Comparison of ENCODE assay signal across 15 cellular contexts in genomic region chr1:12169442-12170135, GRCh38. TPM values are rescaled to one million over a fixed set of nuclear protein-coding genes. Genes with fewer than 3 reads are reported as not detected.
DNase-seq lines count a peak whose midpoint lies in the region; ATAC-seq and TF ChIP-seq lines count a peak whose summit lies in the region.
"Had no signal": no experiment of that assay in that cellular context is flagged by ENCODE, and none has a peak within 500 bp of the region (broad histone marks: within the 10 kb centered on the region; RNA-seq: fewer than 3 reads in every experiment).

No MANE protein-coding gene starts in this region.

- H3K27ac ChIP-seq in esophagus squamous epithelium (peak overlapping the region in 3 of 4 donors; percentile 77 to 93 (median 91)), spleen (peak overlapping the region in 7 of 8 donors; percentile 95 to 99 (median 98))

- H3K27me3 ChIP-seq in esophagus squamous epithelium (peaks cover 0 to 43% (median 2%) of the 10 kb centered on the region in 4 donors), spleen (replicated peaks in 1 of 7) (no peaks in the 10 kb centered on the region)
- H3K27me3 ChIP-seq: thyroid gland had no signal

- H3K4me3 Mint-ChIP-seq in activated CD4-positive, alpha-beta T cell treated with anti-CD3 and anti-CD28 coated beads, Interleukin-2, amount 10 ng/mL, durations not matched to agents 7 days and 5 days, result peak overlapping the region; percentile 99
- peak overlapping the region; percentile 100 for H3K4me3 Mint-ChIP-seq in T-helper 17 cell

- TF ChIP-seq CTCF in esophagus squamous epithelium (IDR thresholded peaks at IDR 0.05) (no peak), spleen (IDR thresholded peaks at IDR 0.05 in 8 of 11, conservative IDR thresholded peaks at IDR 0.05 in 3 of 11) (no peak)

- H3K9me3 ChIP-seq in T-helper 17 cell (ENCODE audit: control insufficient read depth, low read length, poor library complexity, severe bottlenecking), result no peaks in the 10 kb centered on the region
- no peaks in the 10 kb centered on the region for H3K9me3 ChIP-seq in esophagus squamous epithelium
- H3K9me3 ChIP-seq in spleen, result no peaks in the 10 kb centered on the region
- H3K9me3 ChIP-seq: thyroid gland had no signal

- H3K27ac Mint-ChIP-seq in activated CD4-positive, alpha-beta T cell treated with anti-CD3 and anti-CD28 coated beads, Interleukin-2, amount 10 ng/mL, durations not matched to agents 7 days and 5 days, result peak overlapping the region; percentile 78
- H3K27ac Mint-ChIP-seq in T-helper 17 cell, result peak overlapping the region; percentile 100
- H3K27ac Mint-ChIP-seq: nephron progenitor cell had no signal

- H3K36me3 Mint-ChIP-seq in activated CD4-positive, alpha-beta T cell treated with anti-CD3 and anti-CD28 coated beads, Interleukin-2, amount 10 ng/mL, durations not matched to agents 7 days and 5 days (ENCODE audit: low read depth), result peaks cover 44% of the 10 kb centered on the region
- peaks cover 15% of the 10 kb centered on the region for H3K36me3 Mint-ChIP-seq in T-helper 17 cell (ENCODE audit: low read depth)

- peaks cover 7 to 89% (median 24%) of the 10 kb centered on the region in 3 donors for H3K4me1 ChIP-seq in esophagus squamous epithelium
- H3K4me1 ChIP-seq in spleen, result peaks cover 51 to 96% (median 91%) of the 10 kb centered on the region in 6 donors

- whole genome bisulfite sequencing in esophagus squamous epithelium, 2 donors, result 76 to 77% methylated on average over 3 to 6 of the region's 8 CpGs
- WGBS in spleen, 5 donors, result 59 to 80% (median 76%) methylated on average over 7 to 8 of the region's 8 CpGs

- H3K4me3 ChIP-seq in esophagus squamous epithelium (peak overlapping the region in 2 of 4 donors; percentile 84 to 94), spleen (peak overlapping the region in 7 of 8 donors; percentile 76 to 98 (median 87))

- no peak for TF ChIP-seq POLR2A in esophagus squamous epithelium (IDR thresholded peaks at IDR 0.05)
- TF ChIP-seq POLR2A in spleen (IDR thresholded peaks at IDR 0.05), result no peak

- POLR2A ChIA-PET in activated CD4-positive, alpha-beta T cell treated with anti-CD3 and anti-CD28 coated beads, Interleukin-2, amount 10 ng/mL, durations not matched to agents 7 days and 5 days (lab: Charles Lee), result no interaction called here

- CTCF ChIA-PET in activated CD4-positive, alpha-beta T cell treated with anti-CD3 and anti-CD28 coated beads, Interleukin-2, amount 10 ng/mL, durations not matched to agents 7 days and 5 days (lab: Charles Lee), result interaction anchor here (1.4 to 3.0 kb wide), 3 partner anchors 8 to 18 kb away, joined by 3 to 15 read pairs (median 5); no protein-coding TSS in a partner anchor

- no peaks in the 10 kb centered on the region for H3K27me3 Mint-ChIP-seq in activated CD4-positive, alpha-beta T cell treated with anti-CD3 and anti-CD28 coated beads, Interleukin-2, amount 10 ng/mL, durations not matched to agents 7 days and 5 days
- H3K27me3 Mint-ChIP-seq in T-helper 17 cell, result no peaks in the 10 kb centered on the region

- H3K9me3 Mint-ChIP-seq in activated CD4-positive, alpha-beta T cell treated with anti-CD3 and anti-CD28 coated beads, Interleukin-2, amount 10 ng/mL, durations not matched to agents 7 days and 5 days, result no peaks in the 10 kb centered on the region
- H3K9me3 Mint-ChIP-seq: nephron progenitor cell had no signal

- H3K36me3 ChIP-seq in esophagus squamous epithelium (no peaks in the 10 kb centered on the region), spleen (peaks cover 0 to 39% (median 0%) of the 10 kb centered on the region in 6 donors)
- H3K36me3 ChIP-seq: thyroid gland had no signal

- DNase-seq in activated CD4-positive, alpha-beta T cell treated with anti-CD3 and anti-CD28 coated beads, Interleukin-2, amount 10 ng/mL, durations not matched to agents 7 days and 5 days, result no peak
- no peak for DNase-seq in activated CD4-positive, alpha-beta T cell treated with anti-CD3 and anti-CD28 coated beads for 1 hour
- DNase-seq in T-helper 17 cell, result no peak
- DNase-seq in esophagus squamous epithelium (lab: John Stamatoyannopoulos, UW), result no peak
- no peak for DNase-seq in spleen
- no peak for DNase-seq in NCI-H1694 (lab: John Stamatoyannopoulos, UW)
- no peak for DNase-seq in mesenteric fat pad (ENCODE audit: low spot score)
- DNase-seq: activated CD4-positive, CD25-positive, alpha-beta regulatory T cell treated with anti-CD3 and anti-CD28 coated beads, Interleukin-2, amount 50 U/mL, for 72 hours; DMS79; NCI-H2107; nephron progenitor cell; thyroid gland had no signal

- intact Hi-C loops in esophagus squamous epithelium (cut with DNase I) (no loop called here), spleen (cut with DNase I; ENCODE audit: low total_unique reads) (no loop called here)

- ATAC-seq in T-helper 17 cell (no peak), HG03354 (IDR thresholded peaks at IDR 0.05; ENCODE audit: poor library complexity, severe bottlenecking, unreplicated experiment) (no peak)
- ATAC-seq: SK-N-SH treated with all-trans-retinoic acid at 6 μM for 48 hours had no signal

- H3K4me1 Mint-ChIP-seq in activated CD4-positive, alpha-beta T cell treated with anti-CD3 and anti-CD28 coated beads, Interleukin-2, amount 10 ng/mL, durations not matched to agents 7 days and 5 days, result peaks cover 80% of the 10 kb centered on the region
- peaks cover 66% of the 10 kb centered on the region for H3K4me1 Mint-ChIP-seq in T-helper 17 cell

RNA-seq across cellular contexts. Expression of gene TNFRSF1B, which starts 2.8 kb away (rescaled TPM):
- 100 to 1,000 TPM; 167 to 190 TPM for total RNA-seq in activated CD4-positive, alpha-beta T cell treated with anti-CD3 and anti-CD28 coated beads, Interleukin-2, amount 10 ng/mL, durations not matched to agents 7 days and 5 days
- 100 to 1,000 TPM; 127 to 132 TPM for total RNA-seq in T-helper 17 cell
- total RNA-seq in esophagus squamous epithelium, result 10 to 100 TPM in 2 of 4 donors, 1 to 10 TPM in 2; 2.1 to 17.5 (median 10.3) TPM
- 100 to 1,000 TPM; 142 to 233 (median 183) TPM for total RNA-seq in spleen
- polyA plus RNA-seq in spleen, result 10 to 100 TPM; 28.5 to 63.2 (median 36.8) TPM
- 95.6 TPM for total RNA-seq in mesenteric fat pad
- total RNA-seq: A673 had no signal
